In the genomic region with DNA sequence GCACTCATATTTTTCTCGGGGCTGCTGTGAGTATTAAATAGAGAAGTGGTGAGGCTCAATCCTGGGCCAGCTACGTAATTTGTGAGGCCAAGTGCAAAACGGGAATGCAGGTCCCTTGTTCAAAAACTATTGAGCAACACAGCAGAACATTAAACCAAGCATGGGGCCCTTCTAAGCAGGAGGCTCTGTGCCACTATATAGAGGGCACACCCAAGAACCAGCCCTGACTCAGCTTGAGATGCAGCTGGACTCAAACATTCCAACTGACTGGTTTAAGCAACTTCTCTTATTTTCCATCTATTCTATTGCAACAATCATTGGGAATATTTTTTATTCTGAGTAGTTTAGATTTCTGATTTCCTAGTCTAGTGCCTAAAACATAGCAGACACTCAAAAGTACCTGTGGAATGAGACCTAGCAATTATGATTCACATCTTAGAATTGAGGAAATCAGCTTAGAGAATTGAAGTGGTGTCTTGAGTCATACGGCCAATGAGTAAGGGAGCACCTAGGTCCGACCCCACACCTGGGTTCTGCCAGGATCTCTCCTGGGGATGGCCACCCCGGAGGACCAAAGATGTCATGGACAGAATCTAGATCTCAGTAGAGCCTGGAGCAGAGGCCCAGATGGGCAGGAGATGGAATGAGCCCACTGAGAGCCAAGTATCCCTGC, we compare ENCODE assay signal across 11 cellular contexts. TPM values are rescaled to one million over a fixed set of nuclear protein-coding genes. Genes with fewer than 3 reads are reported as not detected.
DNase-seq lines count a peak whose midpoint lies in the region; ATAC-seq, FAIRE-seq and TF ChIP-seq lines count a peak whose summit lies in the region.
"Had no signal": no experiment of that assay in that cellular context is flagged by ENCODE, and none has a peak within 500 bp of the region (broad histone marks: within the 10 kb centered on the region; RNA-seq: fewer than 3 reads in every experiment).

No MANE protein-coding gene starts in this region.

- no peaks in the 10 kb centered on the region for H3K27me3 Mint-ChIP-seq in dendritic cell treated with granulocyte-macrophage colony-stimulating factor and Interleukin-4, amounts not matched to agents 40 ng/mL and 50 ng/mL, for 4 days

- no peaks in the 10 kb centered on the region for H3K36me3 ChIP-seq in right lobe of liver
- no peaks in the 10 kb centered on the region for H3K36me3 ChIP-seq in upper lobe of left lung

- H3K4me1 ChIP-seq in right lobe of liver (no peaks in the 10 kb centered on the region), upper lobe of left lung (peaks cover 0 to 7% (median 6%) of the 10 kb centered on the region in 4 donors)

- H3K27ac Mint-ChIP-seq in dendritic cell treated with granulocyte-macrophage colony-stimulating factor and Interleukin-4, amounts not matched to agents 40 ng/mL and 50 ng/mL, for 4 days, result peak overlapping the region; percentile 98
- H3K27ac Mint-ChIP-seq: HFFc6 had no signal

- peak; percentile 92 for DNase-seq in MV-4-11 (lab: John Stamatoyannopoulos, UW)
- no peak for DNase-seq in right lobe of liver
- DNase-seq in upper lobe of left lung, result peak in 1 of 2 donors; percentile 76
- no peak for DNase-seq in GM19239 (ENCODE audit: insufficient read length, low spot score)
- no peak for DNase-seq in frontal cortex (ENCODE audit: low spot score in 2 of 2)
- DNase-seq: cerebellar nuclear complex, HFFc6, NCI-H1694 had no signal

- intact Hi-C loops in dendritic cell treated with granulocyte-macrophage colony-stimulating factor and Interleukin-4, amounts not matched to agents 40 ng/mL and 50 ng/mL, for 4 days (cut with micrococcal nuclease), result loop anchor here (1.0 to 5.0 kb wide), 3 partner anchors 9 to 113 kb away; a partner anchor contains a TSS
- intact Hi-C loops in right lobe of liver (cut with DNase I), result no loop called here

- TF ChIP-seq CTCF in right lobe of liver (IDR thresholded peaks at IDR 0.05) (no peak), upper lobe of left lung (IDR thresholded peaks at IDR 0.05) (no peak)

- 45% methylated on average over 5 of the region's 6 CpGs for WGBS in right lobe of liver (ENCODE audit: insufficient coverage, low coverage, low lambda C conversion rate, missing lambda C conversion rate)
- WGBS in upper lobe of left lung, 2 donors, result 38 to 62% methylated on average over 6 of the region's 6 CpGs

- H3K27ac ChIP-seq in right lobe of liver (peak overlapping the region in 2 of 3 donors; percentile 44 to 49), upper lobe of left lung (peak overlapping the region; percentile 80 to 88 (median 86))

- H3K27me3 ChIP-seq in right lobe of liver (no peaks in the 10 kb centered on the region), upper lobe of left lung (no peaks in the 10 kb centered on the region)

- H3K9me3 ChIP-seq in right lobe of liver (no peaks in the 10 kb centered on the region), upper lobe of left lung (no peaks in the 10 kb centered on the region)

- FAIRE-seq in GM19239 (lab: Jason Lieb, UNC) (no peak), frontal cortex (lab: Jason Lieb, UNC) (no peak)

- H3K36me3 Mint-ChIP-seq in dendritic cell treated with granulocyte-macrophage colony-stimulating factor and Interleukin-4, amounts not matched to agents 40 ng/mL and 50 ng/mL, for 4 days (ENCODE audit: low read depth), result peaks cover 36% of the 10 kb centered on the region

- peaks cover 83% of the 10 kb centered on the region for H3K4me1 Mint-ChIP-seq in dendritic cell treated with granulocyte-macrophage colony-stimulating factor and Interleukin-4, amounts not matched to agents 40 ng/mL and 50 ng/mL, for 4 days (ENCODE audit: low read depth)
- H3K4me1 Mint-ChIP-seq: neural crest cell had no signal

- H3K4me3 ChIP-seq in right lobe of liver, result peak overlapping the region in 2 of 3 donors; percentile 8 to 37
- H3K4me3 ChIP-seq in upper lobe of left lung, result peak overlapping the region in 3 of 4 donors; percentile 15 to 38 (median 35)

- peak overlapping the region; percentile 88 for H3K4me3 Mint-ChIP-seq in dendritic cell treated with granulocyte-macrophage colony-stimulating factor and Interleukin-4, amounts not matched to agents 40 ng/mL and 50 ng/mL, for 4 days
- H3K4me3 Mint-ChIP-seq: HFFc6, neural crest cell had no signal

- ATAC-seq in right lobe of liver (peak; percentile 31 to 53 (median 42)), upper lobe of left lung (ENCODE audit: low FRiP score in 2 of 2) (peak; percentile 78 to 84), GM19035 (IDR thresholded peaks at IDR 0.05; ENCODE audit: unreplicated experiment) (no peak)

- no peaks in the 10 kb centered on the region for H3K9me3 Mint-ChIP-seq in dendritic cell treated with granulocyte-macrophage colony-stimulating factor and Interleukin-4, amounts not matched to agents 40 ng/mL and 50 ng/mL, for 4 days
- H3K9me3 Mint-ChIP-seq: HFFc6, neural crest cell had no signal

- peak; percentile 64 for TF ChIP-seq POLR2A in right lobe of liver (IDR thresholded peaks at IDR 0.05)
- peak in 1 of 4 donors; percentile 78 for TF ChIP-seq POLR2A in upper lobe of left lung (IDR thresholded peaks at IDR 0.05)

- no peak for TF ChIP-seq EP300 in upper lobe of left lung (IDR thresholded peaks at IDR 0.05)

RNA-seq across cellular contexts. Expression of a gene that starts 1.3 kb away (rescaled TPM):
- total RNA-seq in right lobe of liver (1 to 10 TPM in 5 of 6 experiments, under 1 TPM in 1; 0.55 to 5.6 (median 2.4) TPM), upper lobe of left lung (10 to 100 TPM; 12.1 to 59.7 (median 23.8) TPM), frontal cortex (0.82 TPM)
- total RNA-seq: HFFc6, neural crest cell had no signal

RNA-seq across cellular contexts. Expression of a gene that starts 23.3 kb away (rescaled TPM):
- 10 to 100 TPM; 40.8 to 53.5 (median 43.4) TPM for total RNA-seq in right lobe of liver
- 10 to 100 TPM; 48.0 to 87.7 (median 71.4) TPM for total RNA-seq in upper lobe of left lung
- 29.3 TPM for total RNA-seq in frontal cortex
